ENCODE assay signal across 2 cellular contexts in genomic region chr11:68437927-68438657, GRCh38.
TF ChIP-seq lines count a peak whose summit lies in the region.

No MANE protein-coding gene starts in this region.

TF ChIP-seq in IMR-90, 13 proteins besides CTCF, POLR2A, EP300 and RAD21:
- TF ChIP-seq MXI1 (IDR thresholded peaks at IDR 0.05; ENCODE audit: borderline replicate concordance, low read depth, low read length) (no peak), FOS (IDR thresholded peaks at IDR 0.05; ENCODE audit: low read depth, low read length) (no peak), CHD1 (IDR thresholded peaks at IDR 0.05; ENCODE audit: low read depth, low read length) (no peak), SMC3 (IDR thresholded peaks at IDR 0.05; ENCODE audit: low read depth, low read length) (no peak), MAFK (IDR thresholded peaks at IDR 0.05; ENCODE audit: low read depth, low read length) (no peak), ELK1 (IDR thresholded peaks at IDR 0.05; ENCODE audit: borderline replicate concordance, low read depth, low read length) (no peak), USF2 (IDR thresholded peaks at IDR 0.05; ENCODE audit: low read depth, low read length) (no peak), BHLHE40 (IDR thresholded peaks at IDR 0.05; ENCODE audit: low read depth, low read length) (no peak), CEBPB (IDR thresholded peaks at IDR 0.05; ENCODE audit: low read depth, low read length) (no peak), NFE2L2 (IDR thresholded peaks at IDR 0.05; ENCODE audit: low read depth, low read length) (no peak)
TF ChIP-seq in IMR-90: peak in this region for 0.

TF ChIP-seq in HepG2, 621 proteins besides CTCF, POLR2A, EP300 and RAD21:
- TF ChIP-seq ZNF879 (CRISPR knock-in tag; IDR thresholded peaks at IDR 0.05) (no peak), MLXIP (CRISPR knock-in tag; IDR thresholded peaks at IDR 0.05; ENCODE audit: borderline replicate concordance) (no peak), NFIB (CRISPR knock-in tag; IDR thresholded peaks at IDR 0.05; ENCODE audit: borderline replicate concordance) (no peak), ZBTB40 (IDR thresholded peaks at IDR 0.05) (no peak), ZBTB40 (CRISPR knock-in tag; IDR thresholded peaks at IDR 0.05) (no peak), AGO2 (optimal IDR thresholded peaks at IDR 0.05; ENCODE audit: low read depth, low read length) (peak; percentile 83), RBM22 (optimal IDR thresholded peaks at IDR 0.05; ENCODE audit: low read length) (peak; percentile 1), NCOR1 (IDR thresholded peaks at IDR 0.05; ENCODE audit: borderline replicate concordance, low read length) (no peak), ZBTB21 (CRISPR knock-in tag; IDR thresholded peaks at IDR 0.05) (no peak), ZFP36 (IDR thresholded peaks at IDR 0.05; ENCODE audit: borderline replicate concordance, low read depth, low read length, partially characterized antibody) (no peak), ZNF383 (CRISPR knock-in tag; IDR thresholded peaks at IDR 0.05; ENCODE audit: borderline replicate concordance) (no peak), PCBP2 (optimal IDR thresholded peaks at IDR 0.05; ENCODE audit: low read depth, low read length, poor library complexity, severe bottlenecking) (no peak)
TF ChIP-seq in HepG2: peak in this region for 2.
